14 cellular contexts compared by ENCODE assay signal in the genomic region with DNA sequence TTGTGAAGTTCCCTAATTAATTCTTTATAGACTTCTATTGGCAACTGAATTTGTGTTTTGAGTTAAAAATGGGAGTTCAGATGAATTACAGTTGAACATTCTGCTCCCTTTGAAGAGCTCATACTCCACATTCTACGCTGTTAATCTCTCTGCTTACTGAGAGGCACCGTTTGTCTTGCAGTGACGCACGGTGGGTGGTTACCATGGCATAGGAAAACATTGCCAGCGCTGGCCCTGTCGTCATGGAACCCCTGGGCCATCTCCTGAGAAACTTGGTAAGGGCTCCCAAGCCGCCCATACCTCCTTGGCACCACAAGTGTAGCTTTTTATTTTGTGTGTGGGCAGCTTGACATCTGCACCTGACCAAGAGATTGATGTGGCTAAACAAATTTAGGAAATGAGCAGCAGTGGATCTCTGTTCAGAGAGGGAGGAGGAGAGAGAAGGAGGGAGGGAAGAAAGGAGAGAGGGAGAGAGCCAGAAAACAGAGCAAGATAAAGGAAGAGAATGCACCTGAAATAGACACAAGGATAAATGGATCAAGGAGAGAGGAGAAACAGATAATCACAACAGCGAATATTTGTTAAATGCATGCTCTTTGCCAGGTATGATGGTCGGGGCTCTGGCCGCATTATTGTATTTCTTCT.
DNase-seq lines count a peak whose midpoint lies in the region; ATAC-seq and TF ChIP-seq lines count a peak whose summit lies in the region.
"Had no signal": no experiment of that assay in that cellular context is flagged by ENCODE, and none has a peak within 500 bp of the region (broad histone marks: within the 10 kb centered on the region; RNA-seq: fewer than 3 reads in every experiment).

No MANE protein-coding gene starts in this region.

- peaks cover 2% of the 10 kb centered on the region for H3K9me3 Mint-ChIP-seq in glutamatergic neuron (ENCODE audit: unreplicated experiment)
- peaks cover 0 to 15% (median 7%) of the 10 kb centered on the region in 11 donors for H3K9me3 Mint-ChIP-seq in naive thymus-derived CD4-positive, alpha-beta T cell

- DNase-seq in HT1080 (ENCODE audit: low read depth) = peak; percentile 7
- no peak for DNase-seq in esophagus muscularis mucosa (ENCODE audit: extremely low spot score)
- DNase-seq in left lung = no peak
- no peak for DNase-seq in stomach
- no peak for DNase-seq in glutamatergic neuron
- DNase-seq in ACHN = no peak
- no peak for DNase-seq in naive thymus-derived CD4-positive, alpha-beta T cell
- no peak for DNase-seq in MV-4-11 (lab: John Stamatoyannopoulos, UW)
- DNase-seq: activated CD4-positive, alpha-beta memory T cell treated with anti-CD3 and anti-CD28 coated beads, Interleukin-2, amount 10 ng/mL, durations not matched to agents 7 days and 5 days; activated gamma-delta T cell; NCI-H2171; T-helper 9 cell had no signal

- H3K4me3 ChIP-seq in esophagus muscularis mucosa (no peak overlapping the region), left lung (no peak overlapping the region), stomach (no peak overlapping the region)
- H3K4me3 ChIP-seq in naive thymus-derived CD4-positive, alpha-beta T cell (ENCODE audit: low read length) = no peak overlapping the region

- 35% methylated on average over 10 of the region's 10 CpGs for WGBS in esophagus muscularis mucosa
- 35 to 43% (median 41%) methylated on average over 10 of the region's 10 CpGs for WGBS in stomach, 5 donors

- intact Hi-C loops in esophagus muscularis mucosa (cut with DNase I) = no loop called here
- intact Hi-C loops in left lung (cut with DNase I) = no loop called here
- intact Hi-C loops in stomach (cut with DNase I; ENCODE audit: low total_unique reads) = no loop called here
- intact Hi-C loops in naive thymus-derived CD4-positive, alpha-beta T cell (cut with micrococcal nuclease) = no loop called here

- POLR2A ChIA-PET in naive thymus-derived CD4-positive, alpha-beta T cell (lab: Charles Lee) = no interaction called here

- in situ Hi-C loops in ACHN (cut with HindIII; ENCODE audit: low pct_ligation_motif_present, low pct_unique_long_range_greater_than_20kb, low sequenced_read_pairs) = no loop called here

- TF ChIP-seq POLR2A in esophagus muscularis mucosa (IDR thresholded peaks at IDR 0.05; ENCODE audit: low read depth) (no peak), stomach (IDR thresholded peaks at IDR 0.05) (no peak)

- H3K4me1 Mint-ChIP-seq in glutamatergic neuron (ENCODE audit: low read depth, unreplicated experiment) = no peaks in the 10 kb centered on the region
- H3K4me1 Mint-ChIP-seq in naive thymus-derived CD4-positive, alpha-beta T cell = no peaks in the 10 kb centered on the region
- H3K4me1 Mint-ChIP-seq: activated CD4-positive, alpha-beta memory T cell treated with anti-CD3 and anti-CD28 coated beads, Interleukin-2, amount 10 ng/mL, durations not matched to agents 7 days and 5 days; CD14-positive monocyte; mesothelial cell of epicardium had no signal

- CTCF ChIA-PET in naive thymus-derived CD4-positive, alpha-beta T cell (lab: Charles Lee) = no interaction called here

- peaks cover 2% of the 10 kb centered on the region for H3K27me3 Mint-ChIP-seq in glutamatergic neuron (ENCODE audit: unreplicated experiment)
- peaks cover 0 to under 1% (median 0%) of the 10 kb centered on the region in 5 donors for H3K27me3 Mint-ChIP-seq in naive thymus-derived CD4-positive, alpha-beta T cell
- H3K27me3 Mint-ChIP-seq: activated CD4-positive, alpha-beta memory T cell treated with anti-CD3 and anti-CD28 coated beads, Interleukin-2, amount 10 ng/mL, durations not matched to agents 7 days and 5 days had no signal

- no peaks in the 10 kb centered on the region for H3K27me3 ChIP-seq in esophagus muscularis mucosa
- H3K27me3 ChIP-seq in left lung = no peaks in the 10 kb centered on the region
- H3K27me3 ChIP-seq in stomach = no peaks in the 10 kb centered on the region
- H3K27me3 ChIP-seq in naive thymus-derived CD4-positive, alpha-beta T cell (ENCODE audit: control insufficient read depth in 2 of 2, insufficient read depth in 2 of 2, low read length in 2 of 2) = no peaks in the 10 kb centered on the region

- H3K9me3 ChIP-seq in esophagus muscularis mucosa (peaks cover 0 to 11% (median 5%) of the 10 kb centered on the region in 4 donors), left lung (peaks cover 0 to 7% of the 10 kb centered on the region in 2 donors), stomach (peaks cover 0 to 4% (median 0%) of the 10 kb centered on the region in 4 donors)
- H3K9me3 ChIP-seq in naive thymus-derived CD4-positive, alpha-beta T cell (ENCODE audit: control insufficient read depth in 2 of 3, low read length in 3 of 3) = peaks cover 0 to 4% (median 0%) of the 10 kb centered on the region in 3 experiments

- no peak overlapping the region for H3K27ac Mint-ChIP-seq in glutamatergic neuron (ENCODE audit: unreplicated experiment)
- H3K27ac Mint-ChIP-seq in naive thymus-derived CD4-positive, alpha-beta T cell = no peak overlapping the region
- H3K27ac Mint-ChIP-seq: activated CD4-positive, alpha-beta memory T cell treated with anti-CD3 and anti-CD28 coated beads, Interleukin-2, amount 10 ng/mL, durations not matched to agents 7 days and 5 days; CD14-positive monocyte; mesothelial cell of epicardium had no signal

- peaks cover 17% of the 10 kb centered on the region for H3K36me3 Mint-ChIP-seq in glutamatergic neuron (ENCODE audit: unreplicated experiment)
- no peaks in the 10 kb centered on the region for H3K36me3 Mint-ChIP-seq in naive thymus-derived CD4-positive, alpha-beta T cell
- H3K36me3 Mint-ChIP-seq: CD14-positive monocyte, mesothelial cell of epicardium had no signal

- H3K36me3 ChIP-seq in esophagus muscularis mucosa (no peaks in the 10 kb centered on the region), left lung (no peaks in the 10 kb centered on the region), stomach (no peaks in the 10 kb centered on the region)
- H3K36me3 ChIP-seq in naive thymus-derived CD4-positive, alpha-beta T cell (ENCODE audit: control insufficient read depth in 2 of 3, insufficient read depth in 3 of 3, low read length in 3 of 3) = no peaks in the 10 kb centered on the region

- TF ChIP-seq CTCF in esophagus muscularis mucosa (IDR thresholded peaks at IDR 0.05) = no peak
- no peak for TF ChIP-seq CTCF in left lung (IDR thresholded peaks at IDR 0.05)
- TF ChIP-seq CTCF in stomach (IDR thresholded peaks at IDR 0.05) = no peak
- no peak for TF ChIP-seq CTCF in glutamatergic neuron (IDR thresholded peaks at IDR 0.05; ENCODE audit: partially characterized antibody, unreplicated experiment)

- H3K4me1 ChIP-seq in esophagus muscularis mucosa = peaks cover 4 to 26% (median 17%) of the 10 kb centered on the region in 4 donors
- H3K4me1 ChIP-seq in left lung = no peaks in the 10 kb centered on the region
- no peaks in the 10 kb centered on the region for H3K4me1 ChIP-seq in stomach
- no peaks in the 10 kb centered on the region for H3K4me1 ChIP-seq in naive thymus-derived CD4-positive, alpha-beta T cell (ENCODE audit: control insufficient read depth in 2 of 2, insufficient read depth in 2 of 2, low read length in 2 of 2)

- no peak for TF ChIP-seq EP300 in esophagus muscularis mucosa (IDR thresholded peaks at IDR 0.05)
- peak; percentile 41 for TF ChIP-seq EP300 in stomach (IDR thresholded peaks at IDR 0.05)

- H3K4me3 Mint-ChIP-seq in glutamatergic neuron (ENCODE audit: unreplicated experiment) = no peak overlapping the region
- H3K4me3 Mint-ChIP-seq in naive thymus-derived CD4-positive, alpha-beta T cell = no peak overlapping the region
- H3K4me3 Mint-ChIP-seq: activated CD4-positive, alpha-beta memory T cell treated with anti-CD3 and anti-CD28 coated beads, Interleukin-2, amount 10 ng/mL, durations not matched to agents 7 days and 5 days; CD14-positive monocyte; mesothelial cell of epicardium had no signal

- H3K27ac ChIP-seq in esophagus muscularis mucosa (replicated peaks in 1 of 4) = peak overlapping the region; percentile 67 to 81 (median 72)
- no peak overlapping the region for H3K27ac ChIP-seq in left lung
- H3K27ac ChIP-seq in stomach = peak overlapping the region in 3 of 5 donors; percentile 8 to 71 (median 18)
- no peak overlapping the region for H3K27ac ChIP-seq in naive thymus-derived CD4-positive, alpha-beta T cell (ENCODE audit: low read depth, low read length)

- peak; percentile 60 for ATAC-seq in left lung
- ATAC-seq in naive thymus-derived CD4-positive, alpha-beta T cell = no peak

Comparison
In these comparisons a context has a peak if more than half of its experiments do, and no peak if none do; other contexts are left out.
1. H3K27ac ChIP-seq: peak in esophagus muscularis mucosa (4 of 4) and stomach (3 of 5); none in left lung (0 of 2) and naive thymus-derived CD4-positive, alpha-beta T cell (single experiment).